In the genomic region with DNA sequence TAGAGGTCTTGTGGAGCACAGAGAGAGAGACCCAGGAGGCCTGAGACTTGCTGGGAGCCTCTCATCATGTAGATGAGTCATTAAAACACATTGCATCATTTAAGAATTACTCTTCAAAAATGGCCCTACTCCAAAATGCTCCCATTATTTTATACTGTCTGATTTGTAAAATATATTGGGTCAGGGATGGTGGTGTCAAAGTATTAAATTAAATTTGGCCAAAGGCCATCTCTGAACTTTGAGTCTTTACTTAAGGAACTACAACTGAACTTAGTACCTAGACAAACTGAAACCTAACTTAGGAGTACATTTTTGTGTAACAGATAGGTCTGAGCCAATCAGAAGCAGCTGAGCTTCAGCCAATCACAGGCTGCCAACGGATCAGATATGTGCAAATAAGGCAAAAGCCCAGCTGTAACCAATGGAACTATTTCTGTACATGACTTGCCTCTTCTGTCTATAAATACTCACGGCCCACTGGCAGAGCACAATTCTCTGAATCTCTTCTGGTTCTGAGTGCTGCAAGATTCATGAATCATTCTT, we compare ENCODE assay signal across 10 cellular contexts.
DNase-seq lines count a peak whose midpoint lies in the region; ATAC-seq, FAIRE-seq and TF ChIP-seq lines count a peak whose summit lies in the region.
"Had no signal": no experiment of that assay in that cellular context is flagged by ENCODE, and none has a peak within 500 bp of the region (broad histone marks: within the 10 kb centered on the region; RNA-seq: fewer than 3 reads in every experiment).

No MANE protein-coding gene starts in this region.

- CTCF ChIA-PET in A549 (lab: Yijun Ruan, JAX): interaction anchor here (2.3 kb wide), 1 partner anchor 12 kb away, joined by 4 read pairs; no protein-coding TSS in a partner anchor

- no peak for TF ChIP-seq CTCF in A549 (IDR thresholded peaks at IDR 0.05)

- TF ChIP-seq RAD21 in A549 (conservative IDR thresholded peaks at IDR 0.05 in 1 of 2, IDR thresholded peaks at IDR 0.05 in 1 of 2): no peak; a peak in 1 of 5 replicates

- no peak overlapping the region for H3K4me3 ChIP-seq in A549

- H3K4me2 ChIP-seq in A549: peak overlapping the region; percentile 53

- TF ChIP-seq POLR2A in A549 (IDR thresholded peaks at IDR 0.05; ENCODE audit: low read length) (no peak), GM12891 (IDR thresholded peaks at IDR 0.05; ENCODE audit: low read depth, low read length) (no peak)

- FAIRE-seq in A549 (lab: Jason Lieb, UNC): no peak
- no peak for FAIRE-seq in GM12891 (lab: Jason Lieb, UNC)

- POLR2A ChIA-PET in A549 (lab: Yijun Ruan, JAX): no interaction called here

- TF ChIP-seq EP300 in A549 (IDR thresholded peaks at IDR 0.05): no peak

- H3K4me1 ChIP-seq in A549: peaks cover 40% of the 10 kb centered on the region

- peak in 1 of 2 experiments; percentile 60; a peak in 3 of 6 replicates for ATAC-seq in A549
- ATAC-seq in GM19467 (IDR thresholded peaks at IDR 0.05; ENCODE audit: unreplicated experiment): no peak
- ATAC-seq: activated CD8-positive, alpha-beta memory T cell treated with anti-CD3 and anti-CD28 coated beads, Interleukin-2, amount 10 ng/mL, durations not matched to agents 7 days and 5 days had no signal

- DNase-seq in A549 (ENCODE audit: low read depth in 1 of 2, low spot score in 1 of 2) (peak; percentile 1 to 54), H4 (ENCODE audit: low spot score) (peak; percentile 96), T1000 (lab: John Stamatoyannopoulos, UW) (peak; percentile 17), islet precursor cell (peak; percentile 79), NCI-H1048 (lab: John Stamatoyannopoulos, UW) (no peak), GOT3 (lab: John Stamatoyannopoulos, UW) (no peak), GM12891 (ENCODE audit: insufficient read length, low spot score) (no peak)
- DNase-seq: activated CD8-positive, alpha-beta memory T cell treated with anti-CD3 and anti-CD28 coated beads, Interleukin-2, amount 10 ng/mL, durations not matched to agents 7 days and 5 days; effector memory CD4-positive, alpha-beta T cell had no signal

- H3K27ac ChIP-seq in A549: peak overlapping the region; percentile 51 to 75; a peak in 5 of 6 replicates

- no peaks in the 10 kb centered on the region for H3K9me3 ChIP-seq in A549

- 66% methylated on average over 2 of the region's 2 CpGs for WGBS in A549 (ENCODE audit: missing lambda C conversion rate)

TF ChIP-seq in A549, 52 proteins besides CTCF, POLR2A, EP300 and RAD21:
- TF ChIP-seq NR3C1 (IDR thresholded peaks at IDR 0.05) (no peak), SMC3 (IDR thresholded peaks at IDR 0.05) (no peak), KDM5A (IDR thresholded peaks at IDR 0.05) (no peak), ESRRA (IDR thresholded peaks at IDR 0.05; ENCODE audit: borderline replicate concordance, low read length) (no peak), CEBPB (IDR thresholded peaks at IDR 0.05) (peak; percentile 51 to 56; a peak in 2 of 4 replicates), FOSL2 (IDR thresholded peaks at IDR 0.05) (peak; percentile 72), FOSL2 (CRISPR knock-in tag; IDR thresholded peaks at IDR 0.05) (peak; percentile 67), KDM1A (IDR thresholded peaks at IDR 0.05; ENCODE audit: low read depth) (no peak), RNF2 (IDR thresholded peaks at IDR 0.05; ENCODE audit: borderline replicate concordance, low read depth) (no peak), RCOR1 (IDR thresholded peaks at IDR 0.05; ENCODE audit: low read depth, low read length) (no peak), JUNB (IDR thresholded peaks at IDR 0.05) (peak; percentile 53; the same call in 1 of the 2 replicates)

TF ChIP-seq in GM12891, 5 proteins besides CTCF, POLR2A, EP300 and RAD21:
- TF ChIP-seq POU2F2 (IDR thresholded peaks at IDR 0.05; ENCODE audit: low read depth, low read length) (no peak), PAX5 (IDR thresholded peaks at IDR 0.05; ENCODE audit: insufficient read depth, low read length, severe bottlenecking) (no peak), POLR2AphosphoS5 (IDR thresholded peaks at IDR 0.05; ENCODE audit: low read depth, low read length) (no peak)

Comparison
In these comparisons a context has a peak if more than half of its experiments do, and no peak if none do; other contexts are left out.
1. DNase-seq: peak in A549 (2 of 2), H4 (single experiment), T1000 (single experiment) and islet precursor cell (single experiment); none in NCI-H1048 (single experiment), GOT3 (single experiment) and GM12891 (single experiment).